Comparison of ENCODE assay signal across 11 cellular contexts in the genomic region with DNA sequence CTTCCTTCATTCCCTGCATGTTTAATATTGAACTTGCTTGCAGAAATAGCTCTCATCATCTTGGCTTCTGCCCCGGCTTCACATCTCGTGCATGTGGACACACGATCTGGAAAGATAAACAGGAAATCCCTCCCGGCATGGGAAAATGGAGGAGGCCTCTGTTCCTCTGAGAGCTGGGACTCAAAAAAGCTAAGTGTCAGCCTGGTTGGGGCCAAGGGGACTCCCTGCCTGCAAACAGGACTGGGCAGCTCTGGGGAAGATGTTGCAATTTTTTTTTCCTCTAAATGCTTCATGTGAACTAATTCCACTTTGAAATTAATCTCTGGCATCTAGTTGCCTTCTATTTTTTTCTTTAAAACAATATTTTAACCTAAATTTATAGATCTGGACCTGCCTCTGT. TPM values are rescaled to one million over a fixed set of nuclear protein-coding genes. Genes with fewer than 3 reads are reported as not detected.
DNase-seq lines count a peak whose midpoint lies in the region; ATAC-seq and TF ChIP-seq lines count a peak whose summit lies in the region.
"Had no signal": no experiment of that assay in that cellular context is flagged by ENCODE, and none has a peak within 500 bp of the region (broad histone marks: within the 10 kb centered on the region; RNA-seq: fewer than 3 reads in every experiment).

No MANE protein-coding gene starts in this region.

- H3K27me3 Mint-ChIP-seq in brain: no peaks in the 10 kb centered on the region

- 22 to 23% methylated on average over 4 of the region's 4 CpGs for WGBS in aorta, 2 donors

- H3K36me3 ChIP-seq in left lung (no peaks in the 10 kb centered on the region), aorta (ENCODE audit: control insufficient read depth in 1 of 2, insufficient read depth in 2 of 2, low read length in 1 of 2) (no peaks in the 10 kb centered on the region)

- H3K27me3 ChIP-seq in left lung (no peaks in the 10 kb centered on the region), aorta (ENCODE audit: control insufficient read depth in 1 of 2, insufficient read depth in 2 of 2, low read length in 1 of 2) (no peaks in the 10 kb centered on the region)

- peak overlapping the region in 4 of 5 experiments; percentile 36 to 90 (median 75) for H3K27ac Mint-ChIP-seq in brain
- H3K27ac Mint-ChIP-seq: activated CD4-positive, alpha-beta T cell treated with anti-CD3 and anti-CD28 coated beads, Interleukin-2, amount 10 ng/mL, durations not matched to agents 7 days and 5 days; B cell had no signal

- intact Hi-C loops in left lung (cut with DNase I) (no loop called here), aorta (cut with DNase I) (no loop called here)

- peak overlapping the region in 2 of 5 experiments; percentile 2 to 57 for H3K4me3 Mint-ChIP-seq in brain
- H3K4me3 Mint-ChIP-seq: activated CD4-positive, alpha-beta T cell treated with anti-CD3 and anti-CD28 coated beads, Interleukin-2, amount 10 ng/mL, durations not matched to agents 7 days and 5 days; B cell had no signal

- ATAC-seq in left lung: peak; percentile 78
- ATAC-seq in aorta (ENCODE audit: low FRiP score): peak; percentile 74
- ATAC-seq in GM18858 (IDR thresholded peaks at IDR 0.05; ENCODE audit: unreplicated experiment): no peak
- ATAC-seq in GM19351 (IDR thresholded peaks at IDR 0.05; ENCODE audit: unreplicated experiment): no peak
- no peak for ATAC-seq in HG02678 (IDR thresholded peaks at IDR 0.05; ENCODE audit: unreplicated experiment)

- no peaks in the 10 kb centered on the region for H3K9me3 ChIP-seq in left lung
- no peaks in the 10 kb centered on the region for H3K9me3 ChIP-seq in aorta (ENCODE audit: control insufficient read depth, low read length)

- H3K4me1 Mint-ChIP-seq in brain: peaks cover 43% of the 10 kb centered on the region
- H3K4me1 Mint-ChIP-seq: activated CD4-positive, alpha-beta T cell treated with anti-CD3 and anti-CD28 coated beads, Interleukin-2, amount 10 ng/mL, durations not matched to agents 7 days and 5 days; B cell had no signal

- H3K9me3 Mint-ChIP-seq in brain: no peaks in the 10 kb centered on the region
- H3K9me3 Mint-ChIP-seq: activated CD4-positive, alpha-beta T cell treated with anti-CD3 and anti-CD28 coated beads, Interleukin-2, amount 10 ng/mL, durations not matched to agents 7 days and 5 days had no signal

- DNase-seq in NOMO-1 treated with dmso at 0.1 percent for 144 hours (lab: John Stamatoyannopoulos, UW; ENCODE audit: unreplicated experiment) (peak; percentile 8), NOMO-1 treated with DMSO at 0.1 percent for 48 hours (lab: John Stamatoyannopoulos, UW; ENCODE audit: unreplicated experiment) (no peak), left lung (peak in 1 of 2 donors; percentile 71), aorta (peak in 1 of 2 donors; percentile 86)
- DNase-seq: activated CD4-positive, alpha-beta T cell treated with anti-CD3 and anti-CD28 coated beads, Interleukin-2, amount 10 ng/mL, durations not matched to agents 7 days and 5 days; stimulated activated naive CD4-positive, alpha-beta T cell treated with Interleukin-2 at 50 U/mL for 16 hours had no signal

- H3K4me1 ChIP-seq in left lung: peaks cover 41 to 55% of the 10 kb centered on the region in 2 donors
- H3K4me1 ChIP-seq in aorta (ENCODE audit: control insufficient read depth in 1 of 2, insufficient read depth in 2 of 2, low read length in 2 of 2): no peaks in the 10 kb centered on the region

- H3K4me3 ChIP-seq in left lung (no peak overlapping the region), aorta (ENCODE audit: low read length in 2 of 2) (no peak overlapping the region)

- TF ChIP-seq CTCF in brain (conservative IDR thresholded peaks at IDR 0.05): no peak
- TF ChIP-seq CTCF in left lung (IDR thresholded peaks at IDR 0.05): no peak

- H3K27ac ChIP-seq in left lung: peak overlapping the region; percentile 16 to 20
- no peak overlapping the region for H3K27ac ChIP-seq in aorta (ENCODE audit: low read depth in 1 of 2, low read length in 2 of 2)

- no peaks in the 10 kb centered on the region for H3K36me3 Mint-ChIP-seq in brain

RNA-seq across cellular contexts. Expression of a gene that starts 24.8 kb away (rescaled TPM):
- polyA plus RNA-seq in brain (ENCODE audit: insufficient read depth, low read depth, low replicate concordance) (2.2 TPM), aorta (10 to 100 TPM; 15.7 to 19.1 TPM)
- total RNA-seq in left lung (10 to 100 TPM; 67.6 to 82.7 TPM), aorta (10 to 100 TPM; 71.5 to 88.9 TPM)

RNA-seq across cellular contexts. Expression of a gene that starts 29.4 kb away (rescaled TPM):
- 8.2 TPM for polyA plus RNA-seq in brain (ENCODE audit: insufficient read depth, low read depth, low replicate concordance)
- 10 to 100 TPM; 12.3 to 26.3 TPM for total RNA-seq in left lung
- total RNA-seq in aorta: 1 to 10 TPM; 2.5 to 4.3 TPM
- polyA plus RNA-seq in aorta: 1 to 10 TPM; 2.5 to 2.6 TPM
- total RNA-seq: activated CD4-positive, alpha-beta T cell treated with anti-CD3 and anti-CD28 coated beads, Interleukin-2, amount 10 ng/mL, durations not matched to agents 7 days and 5 days had no signal

Comparison
In these comparisons a context has a peak if more than half of its experiments do, and no peak if none do; other contexts are left out.
1. ATAC-seq: peak in left lung (single experiment) and aorta (single experiment); none in GM18858 (single experiment), GM19351 (single experiment) and HG02678 (single experiment).
2. H3K27ac ChIP-seq: peak in left lung (2 of 2); none in aorta (0 of 2).